8 cellular contexts compared by ENCODE assay signal in the genomic region with DNA sequence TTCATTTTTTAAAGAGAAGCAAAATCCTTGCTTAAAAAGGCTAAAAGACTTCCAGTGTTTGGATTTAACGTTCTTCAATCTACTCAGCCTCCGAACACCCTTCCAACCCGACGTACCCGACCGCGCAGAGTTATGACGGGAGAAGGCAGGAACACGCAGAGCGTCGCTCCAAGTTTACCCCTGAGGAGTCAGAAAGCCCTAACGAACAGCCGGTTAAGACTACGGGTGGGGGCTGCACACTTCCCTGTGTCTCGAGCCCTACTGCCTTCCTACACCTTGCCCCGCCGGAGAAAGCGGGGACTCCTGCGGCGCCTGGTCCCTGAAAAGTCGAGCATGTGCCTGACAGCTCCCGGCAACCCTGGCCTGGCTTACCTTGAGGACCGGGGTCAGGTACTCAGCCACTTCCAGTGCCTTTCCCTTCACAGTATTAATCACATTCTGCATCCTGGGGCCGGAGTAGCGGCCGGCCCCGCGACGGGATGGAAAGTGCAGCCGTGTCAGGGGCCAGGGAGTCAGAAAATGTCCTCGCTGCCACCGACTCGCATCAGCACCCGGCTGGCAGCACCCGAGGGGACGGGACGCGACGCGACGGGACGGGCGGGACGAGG. TPM values are rescaled to one million over a fixed set of nuclear protein-coding genes. Genes with fewer than 3 reads are reported as not detected.
DNase-seq lines count a peak whose midpoint lies in the region; ATAC-seq and TF ChIP-seq lines count a peak whose summit lies in the region.

No MANE protein-coding gene starts in this region.

- peak overlapping the region; percentile 94 for H3K4me3 ChIP-seq in lower leg skin (ENCODE audit: low read depth, poor library complexity, severe bottlenecking)

- peak; percentile 7 for ATAC-seq in GM18520 (IDR thresholded peaks at IDR 0.05; ENCODE audit: unreplicated experiment)
- peak; percentile 51 for ATAC-seq in HG03064 (IDR thresholded peaks at IDR 0.05; ENCODE audit: low read depth, unreplicated experiment)

- peak; percentile 70 for DNase-seq in AG08395 (ENCODE audit: low spot score)
- peak; percentile 74 for DNase-seq in NCI-H2227 (lab: John Stamatoyannopoulos, UW; ENCODE audit: unreplicated experiment)
- peak; percentile 45 for DNase-seq in activated CD4-positive, alpha-beta T cell treated with anti-CD3 and anti-CD28 coated beads for 1 hour
- DNase-seq in dermis blood vessel endothelial cell = peak; percentile 93
- DNase-seq in lower leg skin (ENCODE audit: low spot score in 2 of 2) = peak; percentile 68 to 94
- peak; percentile 58 to 77 for DNase-seq in stimulated activated CD4-positive, alpha-beta T cell treated with anti-CD3 and anti-CD28 coated beads, Interleukin-4, amount 100 ng/mL, for 4 hours

- no peak for TF ChIP-seq CTCF in lower leg skin (IDR thresholded peaks at IDR 0.05)

- no peak for TF ChIP-seq POLR2A in lower leg skin (IDR thresholded peaks at IDR 0.05)

- intact Hi-C loops in lower leg skin (cut with DNase I; ENCODE audit: low total_unique reads) = no loop called here

- WGBS in lower leg skin, 2 donors = 0 to 2% methylated on average over 39 to 41 of the region's 44 CpGs

RNA-seq across cellular contexts. Expression of a gene that starts 0.6 kb away (rescaled TPM):
- total RNA-seq in dermis blood vessel endothelial cell (84.6 and 103 TPM in 2 replicates), lower leg skin (10 to 100 TPM; 41.1 to 61.2 (median 49.4) TPM)

RNA-seq across cellular contexts. Expression of a gene that starts 0.7 kb away (rescaled TPM):
- total RNA-seq in dermis blood vessel endothelial cell (33.7 and 56.4 TPM in 2 replicates), lower leg skin (10 to 100 TPM; 16.2 to 35.0 (median 21.9) TPM)

Comparison
In these comparisons a context has a peak if more than half of its experiments do, and no peak if none do; other contexts are left out.
1. Peak in every context shown above with its lines: DNase-seq, ATAC-seq and H3K4me3 ChIP-seq.